Comparison of ENCODE assay signal across 8 cellular contexts in genomic region chr2:236972491-236973379, GRCh38.
A peak's percentile ranks its signal among the peaks of the same experiment; 100 is the strongest.
DNase-seq lines count a peak whose midpoint lies in the region; ATAC-seq and TF ChIP-seq lines count a peak whose summit lies in the region.

No MANE protein-coding gene starts in this region.

- H3K4me3 Mint-ChIP-seq in T-helper 2 cell treated with Interferon-gamma antibody and Interleukin-4, amounts not matched to agents 5 μg/mL and 100 μg/mL, for 36 hours = no peak overlapping the region

- H3K27ac Mint-ChIP-seq in T-helper 2 cell treated with Interferon-gamma antibody and Interleukin-4, amounts not matched to agents 5 μg/mL and 100 μg/mL, for 36 hours = no peak overlapping the region

- peaks cover 9% of the 10 kb centered on the region for H3K27me3 ChIP-seq in foreskin keratinocyte

- H3K4me1 Mint-ChIP-seq in T-helper 2 cell treated with Interferon-gamma antibody and Interleukin-4, amounts not matched to agents 5 μg/mL and 100 μg/mL, for 36 hours (ENCODE audit: low read depth) = peaks cover 25% of the 10 kb centered on the region

- H3K36me3 Mint-ChIP-seq in T-helper 2 cell treated with Interferon-gamma antibody and Interleukin-4, amounts not matched to agents 5 μg/mL and 100 μg/mL, for 36 hours (ENCODE audit: low read depth) = no peaks in the 10 kb centered on the region

- ATAC-seq in GM18868 (IDR thresholded peaks at IDR 0.05; ENCODE audit: unreplicated experiment) = peak; percentile 40
- peak; percentile 94 for ATAC-seq in foreskin keratinocyte
- no peak for ATAC-seq in HG02870 (IDR thresholded peaks at IDR 0.05; ENCODE audit: unreplicated experiment)

- no peaks in the 10 kb centered on the region for H3K4me1 ChIP-seq in foreskin keratinocyte

- no peak for TF ChIP-seq CTCF in foreskin keratinocyte (conservative IDR thresholded peaks at IDR 0.05)
- no peak for TF ChIP-seq CTCF in retinal pigment epithelial cell (conservative IDR thresholded peaks at IDR 0.05; ENCODE audit: low read depth, low read length)

- peaks cover 31% of the 10 kb centered on the region for H3K27me3 Mint-ChIP-seq in T-helper 2 cell treated with Interferon-gamma antibody and Interleukin-4, amounts not matched to agents 5 μg/mL and 100 μg/mL, for 36 hours (ENCODE audit: low read depth)

- H3K9me3 Mint-ChIP-seq in T-helper 2 cell treated with Interferon-gamma antibody and Interleukin-4, amounts not matched to agents 5 μg/mL and 100 μg/mL, for 36 hours = no peaks in the 10 kb centered on the region

- peak overlapping the region; percentile 77 for H3K27ac ChIP-seq in foreskin keratinocyte

- H3K4me3 ChIP-seq in retinal pigment epithelial cell (ENCODE audit: low read length) = no peak overlapping the region

- DNase-seq in NCI-H748 treated with DMSO at 0.1 percent for 48 hours (lab: John Stamatoyannopoulos, UW) (peak; percentile 78), foreskin keratinocyte (peak; percentile 88 to 96), retinal pigment epithelial cell (ENCODE audit: low read depth) (peak; percentile 0)
- no peak for DNase-seq in stimulated activated CD4-positive, alpha-beta T cell treated with anti-CD3 and anti-CD28 coated beads, Interleukin-2, amount 100 ng/mL, for 48 hours
- DNase-seq in T-helper 2 cell treated with Interferon-gamma antibody and Interleukin-4, amounts not matched to agents 5 μg/mL and 100 μg/mL, for 36 hours (ENCODE audit: low spot score) = no peak
- DNase-seq in stimulated activated CD4-positive, alpha-beta T cell treated with anti-CD3 and anti-CD28 coated beads, Interleukin-1b, Interleukin-23, amount 100 ng/mL, for 48 hours = no peak

Comparison
In these comparisons a context has a peak if more than half of its experiments do, and no peak if none do; other contexts are left out.
1. DNase-seq: peak in NCI-H748 treated with DMSO at 0.1 percent for 48 hours (single experiment), foreskin keratinocyte (2 of 2) and retinal pigment epithelial cell (single experiment); none in stimulated activated CD4-positive, alpha-beta T cell treated with anti-CD3 and anti-CD28 coated beads, Interleukin-2, amount 100 ng/mL, for 48 hours (0 of 2), T-helper 2 cell treated with Interferon-gamma antibody and Interleukin-4, amounts not matched to agents 5 μg/mL and 100 μg/mL, for 36 hours (single experiment) and stimulated activated CD4-positive, alpha-beta T cell treated with anti-CD3 and anti-CD28 coated beads, Interleukin-1b, Interleukin-23, amount 100 ng/mL, for 48 hours (single experiment).